ENCODE assay signal across 9 cellular contexts in genomic region chr19:41373993-41374392, GRCh38. TPM values are rescaled to one million over a fixed set of nuclear protein-coding genes. Genes with fewer than 3 reads are reported as not detected.
DNase-seq lines count a peak whose midpoint lies in the region; FAIRE-seq and TF ChIP-seq lines count a peak whose summit lies in the region.
"Had no signal": no experiment of that assay in that cellular context is flagged by ENCODE, and none has a peak within 500 bp of the region (broad histone marks: within the 10 kb centered on the region; RNA-seq: fewer than 3 reads in every experiment).

No MANE protein-coding gene starts in this region.

- no peak for TF ChIP-seq POLR2A in erythroblast (IDR thresholded peaks at IDR 0.05; ENCODE audit: low read length)

- DNase-seq in D721Med (ENCODE audit: insufficient read length, low spot score) (peak; percentile 70), NCI-H226 (peak; percentile 24), dermis blood vessel endothelial cell (peak; percentile 81), nucleus accumbens (lab: John Stamatoyannopoulos, UW) (peak in 52 of 56 donors; percentile 10 to 89 (median 61)), erythroblast (lab: John Stamatoyannopoulos, UW) (no peak), UCSD-AML1 (lab: John Stamatoyannopoulos, UW; ENCODE audit: unreplicated experiment) (no peak), CD1c-positive myeloid dendritic cell (ENCODE audit: extremely low spot score) (no peak)
- no peak for DNase-seq in activated T-cell treated with anti-CD3 and anti-CD28 coated beads, Interleukin-2, amount 50 U/mL, for 1 hour
- DNase-seq: PC-3 had no signal

- FAIRE-seq in D721Med (lab: Jason Lieb, UNC): no peak

- TF ChIP-seq CTCF in D721Med (IDR thresholded peaks at IDR 0.05; ENCODE audit: insufficient read depth, missing control alignments): no peak

RNA-seq across cellular contexts. Expression of gene TMEM91, which starts 2.3 kb away (rescaled TPM):
- total RNA-seq in dermis blood vessel endothelial cell: 4.7 and 9.2 TPM in 2 replicates

RNA-seq across cellular contexts. Expression of gene B9D2, which starts 10.0 kb away (rescaled TPM):
- 6.8 and 7.9 TPM in 2 replicates for total RNA-seq in dermis blood vessel endothelial cell

RNA-seq across cellular contexts. Expression of gene TGFB1, which starts 20.3 kb away (rescaled TPM):
- 19.4 and 74.5 TPM in 2 replicates for total RNA-seq in dermis blood vessel endothelial cell

RNA-seq across cellular contexts. Expression of gene EXOSC5, which starts 23.2 kb away (rescaled TPM):
- 8.8 and 11.9 TPM in 2 replicates for total RNA-seq in dermis blood vessel endothelial cell

RNA-seq across cellular contexts. Expression of gene BCKDHA, which starts 23.6 kb away (rescaled TPM):
- total RNA-seq in dermis blood vessel endothelial cell: 36.9 and 69.8 TPM in 2 replicates

Comparison
In these comparisons a context has a peak if more than half of its experiments do, and no peak if none do; other contexts are left out.
1. DNase-seq: peak in D721Med (single experiment), NCI-H226 (single experiment), dermis blood vessel endothelial cell (single experiment) and nucleus accumbens (52 of 56); none in erythroblast (0 of 2), UCSD-AML1 (single experiment), CD1c-positive myeloid dendritic cell (single experiment) and activated T-cell treated with anti-CD3 and anti-CD28 coated beads, Interleukin-2, amount 50 U/mL, for 1 hour (single experiment).